ENCODE assay signal across 8 cellular contexts in the genomic region with DNA sequence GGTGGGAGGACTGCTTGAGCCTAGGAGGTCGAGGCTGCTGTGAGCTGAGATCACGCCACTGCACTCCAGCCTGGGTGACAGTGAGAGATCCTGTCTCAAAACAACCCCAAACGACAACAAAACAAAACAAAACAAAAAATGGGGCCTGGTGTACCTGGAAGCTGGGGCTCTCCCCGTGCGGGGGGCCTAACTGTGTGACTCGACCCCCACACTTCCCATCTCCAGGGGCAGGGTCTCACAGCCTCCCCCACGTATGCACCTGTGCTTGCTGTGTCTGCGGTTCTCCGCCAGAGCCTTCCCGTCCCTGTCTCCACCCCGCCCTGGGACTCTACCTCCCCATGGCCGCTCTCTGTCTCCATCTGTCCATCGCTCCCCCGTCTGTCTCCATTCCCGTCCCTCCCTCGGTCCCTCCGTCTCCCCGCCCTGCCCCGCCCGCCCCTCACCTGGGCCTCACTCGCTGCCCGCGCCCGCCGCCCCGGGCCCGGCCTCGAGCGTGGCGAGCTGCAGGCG. TPM values are rescaled to one million over a fixed set of nuclear protein-coding genes. Genes with fewer than 3 reads are reported as not detected.
DNase-seq lines count a peak whose midpoint lies in the region; ATAC-seq lines count a peak whose summit lies in the region.

No MANE protein-coding gene starts in this region.

- H3K4me3 ChIP-seq in iPS-18a (ENCODE audit: low read length) (peak overlapping the region; percentile 46), thymus (ENCODE audit: low read length) (peak overlapping the region; percentile 91)

- H3K27me3 ChIP-seq in iPS-18a (ENCODE audit: control insufficient read depth, insufficient read depth, low read length) (peaks cover 27% of the 10 kb centered on the region), thymus (ENCODE audit: control insufficient read depth, insufficient read depth) (no peaks in the 10 kb centered on the region)

- H3K36me3 ChIP-seq in iPS-18a (ENCODE audit: control insufficient read depth, low read depth, low read length) (peaks cover 18% of the 10 kb centered on the region), thymus (ENCODE audit: control insufficient read depth, insufficient read depth) (peaks cover 12% of the 10 kb centered on the region)

- no peaks in the 10 kb centered on the region for H3K27me3 Mint-ChIP-seq in activated CD8-positive, alpha-beta memory T cell treated with anti-CD3 and anti-CD28 coated beads, Interleukin-2, amount 10 ng/mL, durations not matched to agents 7 days and 5 days
- no peaks in the 10 kb centered on the region for H3K27me3 Mint-ChIP-seq in activated CD8-positive, alpha-beta T cell treated with anti-CD3 and anti-CD28 coated beads, Interleukin-2, amount 10 ng/mL, durations not matched to agents 7 days and 5 days (ENCODE audit: low read depth)

- H3K9me3 Mint-ChIP-seq in activated CD8-positive, alpha-beta memory T cell treated with anti-CD3 and anti-CD28 coated beads, Interleukin-2, amount 10 ng/mL, durations not matched to agents 7 days and 5 days (ENCODE audit: low read depth), result no peaks in the 10 kb centered on the region
- no peaks in the 10 kb centered on the region for H3K9me3 Mint-ChIP-seq in activated CD8-positive, alpha-beta T cell treated with anti-CD3 and anti-CD28 coated beads, Interleukin-2, amount 10 ng/mL, durations not matched to agents 7 days and 5 days (ENCODE audit: insufficient read depth)

- H3K27ac ChIP-seq in iPS-18a (ENCODE audit: low read length) (no peak overlapping the region), thymus (ENCODE audit: low read depth) (peak overlapping the region; percentile 55)

- POLR2A ChIA-PET in activated CD8-positive, alpha-beta T cell treated with anti-CD3 and anti-CD28 coated beads, Interleukin-2, amount 10 ng/mL, durations not matched to agents 7 days and 5 days (lab: Charles Lee), result interaction anchor here (0.6 to 14.2 kb wide), 14 partner anchors 11 to 129 kb away, joined by 3 to 213 read pairs (median 5); a partner anchor contains a TSS

- H3K9me3 ChIP-seq in iPS-18a (ENCODE audit: control insufficient read depth, low read depth, low read length) (no peaks in the 10 kb centered on the region), thymus (ENCODE audit: control insufficient read depth) (no peaks in the 10 kb centered on the region)

- CTCF ChIA-PET in activated CD8-positive, alpha-beta memory T cell treated with anti-CD3 and anti-CD28 coated beads, Interleukin-2, amount 10 ng/mL, durations not matched to agents 7 days and 5 days (lab: Charles Lee), result interaction anchor here (0.9 to 3.4 kb wide), 17 partner anchors 24 to 242 kb away, joined by 3 to 58 read pairs (median 6); a partner anchor contains a TSS
- CTCF ChIA-PET in activated CD8-positive, alpha-beta T cell treated with anti-CD3 and anti-CD28 coated beads, Interleukin-2, amount 10 ng/mL, durations not matched to agents 7 days and 5 days (lab: Charles Lee), result interaction anchor here (0.6 to 3.1 kb wide), 13 partner anchors 17 to 242 kb away, joined by 3 to 30 read pairs (median 5); a partner anchor contains a TSS

- peaks cover 43% of the 10 kb centered on the region for H3K4me1 Mint-ChIP-seq in activated CD8-positive, alpha-beta memory T cell treated with anti-CD3 and anti-CD28 coated beads, Interleukin-2, amount 10 ng/mL, durations not matched to agents 7 days and 5 days
- peaks cover 45% of the 10 kb centered on the region for H3K4me1 Mint-ChIP-seq in activated CD8-positive, alpha-beta T cell treated with anti-CD3 and anti-CD28 coated beads, Interleukin-2, amount 10 ng/mL, durations not matched to agents 7 days and 5 days (ENCODE audit: low read depth)

- peak overlapping the region; percentile 88 for H3K4me3 Mint-ChIP-seq in activated CD8-positive, alpha-beta memory T cell treated with anti-CD3 and anti-CD28 coated beads, Interleukin-2, amount 10 ng/mL, durations not matched to agents 7 days and 5 days
- H3K4me3 Mint-ChIP-seq in activated CD8-positive, alpha-beta T cell treated with anti-CD3 and anti-CD28 coated beads, Interleukin-2, amount 10 ng/mL, durations not matched to agents 7 days and 5 days, result peak overlapping the region; percentile 88

- DNase-seq in activated CD8-positive, alpha-beta memory T cell treated with anti-CD3 and anti-CD28 coated beads, Interleukin-2, amount 10 ng/mL, durations not matched to agents 7 days and 5 days, result no peak
- DNase-seq in activated CD8-positive, alpha-beta memory T cell treated with anti-CD3 and anti-CD28 coated beads, Interleukin-2, amount 50 U/mL, for 4 hours, result no peak
- peak; percentile 33 for DNase-seq in activated CD8-positive, alpha-beta T cell treated with anti-CD3 and anti-CD28 coated beads, Interleukin-2, amount 10 ng/mL, durations not matched to agents 7 days and 5 days
- DNase-seq in AG08396 (ENCODE audit: low spot score), result no peak
- DNase-seq in Kasumi-1 (lab: John Stamatoyannopoulos, UW), result no peak

- H3K4me1 ChIP-seq in iPS-18a (ENCODE audit: control insufficient read depth, low read depth, low read length) (peaks cover 14% of the 10 kb centered on the region), thymus (ENCODE audit: control insufficient read depth, insufficient read depth, low read length) (peaks cover 25% of the 10 kb centered on the region)

- H3K27ac Mint-ChIP-seq in activated CD8-positive, alpha-beta memory T cell treated with anti-CD3 and anti-CD28 coated beads, Interleukin-2, amount 10 ng/mL, durations not matched to agents 7 days and 5 days, result peak overlapping the region; percentile 93
- H3K27ac Mint-ChIP-seq in activated CD8-positive, alpha-beta T cell treated with anti-CD3 and anti-CD28 coated beads, Interleukin-2, amount 10 ng/mL, durations not matched to agents 7 days and 5 days, result peak overlapping the region; percentile 95

- peaks cover 41% of the 10 kb centered on the region for H3K36me3 Mint-ChIP-seq in activated CD8-positive, alpha-beta memory T cell treated with anti-CD3 and anti-CD28 coated beads, Interleukin-2, amount 10 ng/mL, durations not matched to agents 7 days and 5 days
- H3K36me3 Mint-ChIP-seq in activated CD8-positive, alpha-beta T cell treated with anti-CD3 and anti-CD28 coated beads, Interleukin-2, amount 10 ng/mL, durations not matched to agents 7 days and 5 days (ENCODE audit: low read depth), result peaks cover 47% of the 10 kb centered on the region

- peak overlapping the region; percentile 15 for H3K9ac ChIP-seq in iPS-18a (ENCODE audit: low read length)

- ATAC-seq in activated CD8-positive, alpha-beta memory T cell treated with anti-CD3 and anti-CD28 coated beads, Interleukin-2, amount 10 ng/mL, durations not matched to agents 7 days and 5 days, result no peak
- no peak for ATAC-seq in activated CD8-positive, alpha-beta T cell treated with anti-CD3 and anti-CD28 coated beads, Interleukin-2, amount 10 ng/mL, durations not matched to agents 7 days and 5 days
- no peak for ATAC-seq in HG03342 (IDR thresholded peaks at IDR 0.05; ENCODE audit: unreplicated experiment)

- WGBS in thymus, result 9% methylated on average over 31 of the region's 31 CpGs

RNA-seq across cellular contexts. Expression of a gene that starts 0.8 kb away (rescaled TPM):
- total RNA-seq in activated CD8-positive, alpha-beta memory T cell treated with anti-CD3 and anti-CD28 coated beads, Interleukin-2, amount 10 ng/mL, durations not matched to agents 7 days and 5 days, result 10 to 100 TPM; 14.1 to 23.0 TPM
- 10 to 100 TPM; 23.6 to 26.7 TPM for total RNA-seq in activated CD8-positive, alpha-beta T cell treated with anti-CD3 and anti-CD28 coated beads, Interleukin-2, amount 10 ng/mL, durations not matched to agents 7 days and 5 days
- polyA plus RNA-seq in thymus, result 0.23 TPM

RNA-seq across cellular contexts. Expression of a gene that starts 2.4 kb away (rescaled TPM):
- 1,000 to 10,000 TPM; 2,244 to 2,759 TPM for total RNA-seq in activated CD8-positive, alpha-beta memory T cell treated with anti-CD3 and anti-CD28 coated beads, Interleukin-2, amount 10 ng/mL, durations not matched to agents 7 days and 5 days
- total RNA-seq in activated CD8-positive, alpha-beta T cell treated with anti-CD3 and anti-CD28 coated beads, Interleukin-2, amount 10 ng/mL, durations not matched to agents 7 days and 5 days, result 1,000 to 10,000 TPM; 2,948 to 3,082 TPM
- polyA plus RNA-seq in thymus, result 2,578 TPM

RNA-seq across cellular contexts. Expression of a gene that starts 6.7 kb away (rescaled TPM):
- not detected for total RNA-seq in activated CD8-positive, alpha-beta memory T cell treated with anti-CD3 and anti-CD28 coated beads, Interleukin-2, amount 10 ng/mL, durations not matched to agents 7 days and 5 days
- not detected for total RNA-seq in activated CD8-positive, alpha-beta T cell treated with anti-CD3 and anti-CD28 coated beads, Interleukin-2, amount 10 ng/mL, durations not matched to agents 7 days and 5 days
- polyA plus RNA-seq in thymus, result 3.4 TPM

RNA-seq across cellular contexts. Expression of a gene that starts 13.1 kb away (rescaled TPM):
- under 1 TPM; 0.50 to 0.68 TPM for total RNA-seq in activated CD8-positive, alpha-beta memory T cell treated with anti-CD3 and anti-CD28 coated beads, Interleukin-2, amount 10 ng/mL, durations not matched to agents 7 days and 5 days
- total RNA-seq in activated CD8-positive, alpha-beta T cell treated with anti-CD3 and anti-CD28 coated beads, Interleukin-2, amount 10 ng/mL, durations not matched to agents 7 days and 5 days, result under 1 TPM; 0.26 to 0.34 TPM
- 1.5 TPM for polyA plus RNA-seq in thymus

RNA-seq across cellular contexts. Expression of a gene that starts 20.3 kb away (rescaled TPM):
- total RNA-seq in activated CD8-positive, alpha-beta memory T cell treated with anti-CD3 and anti-CD28 coated beads, Interleukin-2, amount 10 ng/mL, durations not matched to agents 7 days and 5 days, result not detected
- not detected for total RNA-seq in activated CD8-positive, alpha-beta T cell treated with anti-CD3 and anti-CD28 coated beads, Interleukin-2, amount 10 ng/mL, durations not matched to agents 7 days and 5 days
- 0.05 TPM for polyA plus RNA-seq in thymus
